In the genomic region with DNA sequence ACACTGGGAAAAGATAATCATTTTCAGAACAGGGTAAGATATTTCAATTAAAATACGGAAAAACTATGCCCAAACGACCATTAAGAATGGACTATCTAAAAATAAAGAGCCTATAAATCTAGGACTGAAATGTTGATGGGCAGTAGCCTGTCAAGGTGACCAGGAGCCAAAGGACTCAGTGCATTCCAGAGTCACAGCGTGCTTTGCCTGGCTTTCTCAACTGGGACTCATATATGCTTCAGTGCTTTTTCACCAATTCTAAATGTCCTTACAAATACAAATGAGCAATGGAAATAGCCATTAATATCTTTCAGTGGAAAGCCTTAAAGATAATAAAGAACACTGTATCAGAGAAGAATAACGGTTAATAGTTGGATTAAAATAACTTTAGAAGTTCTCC, we compare ENCODE assay signal across 16 cellular contexts. TPM values are rescaled to one million over a fixed set of nuclear protein-coding genes. Genes with fewer than 3 reads are reported as not detected.
"Had no signal": no experiment of that assay in that cellular context is flagged by ENCODE, and none has a peak within 500 bp of the region (broad histone marks: within the 10 kb centered on the region; RNA-seq: fewer than 3 reads in every experiment).

No MANE protein-coding gene starts in this region.

- H3K9me3 ChIP-seq: left lung, suprapubic skin, upper lobe of left lung had no signal

- ATAC-seq: activated CD8-positive, alpha-beta T cell treated with anti-CD3 and anti-CD28 coated beads, Interleukin-2, amount 10 ng/mL, durations not matched to agents 7 days and 5 days; activated T-cell treated with anti-CD3 and anti-CD28 coated beads, Interleukin-2, amount 50 U/mL, for 4 hours; stimulated activated naive CD8-positive, alpha-beta T cell treated with anti-CD3 and anti-CD28 coated beads, Interleukin-15, amount 100 ng/mL, for 72 hours; T-cell had no signal

- DNase-seq: activated CD4-positive, alpha-beta T cell treated with anti-CD3 and anti-CD28 coated beads for 48 hours; activated CD4-positive, CD25-positive, alpha-beta regulatory T cell; activated CD8-positive, alpha-beta T cell treated with anti-CD3 and anti-CD28 coated beads, Interleukin-2, amount 10 ng/mL, durations not matched to agents 7 days and 5 days; activated naive CD4-positive, alpha-beta T cell treated with anti-CD3 and anti-CD28 coated beads for 36 hours; activated T-cell treated with anti-CD3 and anti-CD28 coated beads, Interleukin-2, amount 50 U/mL, for 4 hours; aorta; cortex of kidney; left lung; stimulated activated naive CD8-positive, alpha-beta T cell treated with anti-CD3 and anti-CD28 coated beads, Interleukin-15, amount 100 ng/mL, for 72 hours; T-cell; T-helper 9 cell; upper lobe of left lung had no signal

- H3K4me1 ChIP-seq: left lung, upper lobe of left lung had no signal

- FAIRE-seq: endometrium had no signal

- H3K27ac ChIP-seq: left lung, skin epidermis, suprapubic skin, upper lobe of left lung had no signal

- H3K27me3 ChIP-seq: left lung, suprapubic skin, upper lobe of left lung had no signal

- H3K4me3 ChIP-seq: left lung, skin epidermis, suprapubic skin, upper lobe of left lung had no signal

RNA-seq across cellular contexts. Expression of gene SLC3A1, which starts 50.6 kb away (rescaled TPM):
- total RNA-seq: activated CD8-positive, alpha-beta T cell treated with anti-CD3 and anti-CD28 coated beads, Interleukin-2, amount 10 ng/mL, durations not matched to agents 7 days and 5 days; activated naive CD4-positive, alpha-beta T cell treated with anti-CD3 and anti-CD28 coated beads for 36 hours; activated T-cell treated with anti-CD3 and anti-CD28 coated beads, Interleukin-2, amount 50 U/mL, for 4 hours; left lung; neural crest cell had no signal
